Comparison of ENCODE assay signal across 28 cellular contexts in the genomic region with DNA sequence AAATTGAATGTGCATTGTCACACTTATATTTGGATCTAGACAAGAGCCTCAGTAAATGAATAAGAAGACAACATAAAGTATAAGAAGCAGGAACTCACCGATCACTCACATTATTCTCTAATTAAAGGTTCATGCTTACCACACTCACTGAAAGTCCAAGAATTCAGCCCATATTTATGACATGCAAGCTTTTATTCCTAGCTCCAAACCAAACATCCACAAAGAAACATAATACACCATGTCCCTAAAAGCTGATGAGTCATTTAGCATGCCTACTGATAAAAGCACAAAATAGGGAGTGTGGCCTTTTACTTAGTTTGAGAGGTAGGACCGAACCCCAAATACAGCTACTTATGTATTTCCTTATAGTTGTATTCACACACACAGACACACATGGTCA.
DNase-seq lines count a peak whose midpoint lies in the region; ATAC-seq, FAIRE-seq and TF ChIP-seq lines count a peak whose summit lies in the region.
"Had no signal": no experiment of that assay in that cellular context is flagged by ENCODE, and none has a peak within 500 bp of the region (broad histone marks: within the 10 kb centered on the region; RNA-seq: fewer than 3 reads in every experiment).

No MANE protein-coding gene starts in this region.

- no peaks in the 10 kb centered on the region for H3K27me3 Mint-ChIP-seq in activated naive CD8-positive, alpha-beta T cell treated with anti-CD3 and anti-CD28 coated beads for 36 hours
- H3K27me3 Mint-ChIP-seq in stimulated activated naive B cell treated with anti-CD40 and anti-IgM and Interleukin-4, amounts not matched to agents 10 μg/mL and 1 μg/mL and 100 μg/mL, for 72 hours = no peaks in the 10 kb centered on the region
- H3K27me3 Mint-ChIP-seq: activated naive CD4-positive, alpha-beta T cell treated with anti-CD3 and anti-CD28 coated beads, Interleukin-2, amount 10 ng/mL, durations not matched to agents 7 days and 5 days had no signal

- no peak overlapping the region for H3K27ac Mint-ChIP-seq in activated naive CD8-positive, alpha-beta T cell treated with anti-CD3 and anti-CD28 coated beads for 36 hours
- H3K27ac Mint-ChIP-seq in stimulated activated naive B cell treated with anti-CD40 and anti-IgM and Interleukin-4, amounts not matched to agents 10 μg/mL and 1 μg/mL and 100 μg/mL, for 72 hours = no peak overlapping the region
- H3K27ac Mint-ChIP-seq: activated naive CD4-positive, alpha-beta T cell treated with anti-CD3 and anti-CD28 coated beads, Interleukin-2, amount 10 ng/mL, durations not matched to agents 7 days and 5 days; activated T-helper 1 cell treated with anti-CD3 and anti-CD28 coated beads, Interleukin-12 subunit alpha, Interleukin-12 subunit beta, Interleukin-2, Interleukin-4 antibody, amounts not matched to agents 30 ng/mL and 10 ng/mL and 1 ng/mL, durations not matched to agents 14 hours and 24 hours and 36 hours; H9 had no signal

- H3K4me3 ChIP-seq in AG10803 (ENCODE audit: low read length) (no peak overlapping the region), bronchial epithelial cell (ENCODE audit: low read depth, low read length) (no peak overlapping the region), foreskin fibroblast (ENCODE audit: low read depth in 1 of 2, low read length in 2 of 2) (no peak overlapping the region)
- H3K4me3 ChIP-seq: BLaER1, heart left ventricle, MG63, prostate gland had no signal

- H3K27me3 ChIP-seq in bronchial epithelial cell (ENCODE audit: control insufficient read depth, insufficient read depth, low read length) = no peaks in the 10 kb centered on the region
- H3K27me3 ChIP-seq: BLaER1, heart left ventricle, MG63 had no signal

- FAIRE-seq in bronchial epithelial cell (lab: Jason Lieb, UNC) = no peak
- FAIRE-seq: A204.1, GM12892 had no signal

- ATAC-seq in stimulated activated naive B cell treated with anti-CD40 and anti-IgM and Interleukin-4, amounts not matched to agents 10 μg/mL and 1 μg/mL and 100 μg/mL, for 72 hours (replicated peaks) = no peak
- ATAC-seq: esophagus mucosa, heart left ventricle had no signal

- H3K36me3 Mint-ChIP-seq in activated naive CD8-positive, alpha-beta T cell treated with anti-CD3 and anti-CD28 coated beads for 36 hours = no peaks in the 10 kb centered on the region
- H3K36me3 Mint-ChIP-seq in stimulated activated naive B cell treated with anti-CD40 and anti-IgM and Interleukin-4, amounts not matched to agents 10 μg/mL and 1 μg/mL and 100 μg/mL, for 72 hours = no peaks in the 10 kb centered on the region
- H3K36me3 Mint-ChIP-seq: activated naive CD4-positive, alpha-beta T cell treated with anti-CD3 and anti-CD28 coated beads, Interleukin-2, amount 10 ng/mL, durations not matched to agents 7 days and 5 days had no signal

- TF ChIP-seq CTCF in AG10803 (conservative IDR thresholded peaks at IDR 0.05; ENCODE audit: low read length) (no peak), bronchial epithelial cell (IDR thresholded peaks at IDR 0.05; ENCODE audit: insufficient read depth, low read length, severe bottlenecking) (no peak), foreskin fibroblast (IDR thresholded peaks at IDR 0.05; ENCODE audit: low read depth, low read length) (no peak)

- H3K4me3 Mint-ChIP-seq in activated naive CD8-positive, alpha-beta T cell treated with anti-CD3 and anti-CD28 coated beads for 36 hours = no peak overlapping the region
- H3K4me3 Mint-ChIP-seq in stimulated activated naive B cell treated with anti-CD40 and anti-IgM and Interleukin-4, amounts not matched to agents 10 μg/mL and 1 μg/mL and 100 μg/mL, for 72 hours = no peak overlapping the region
- H3K4me3 Mint-ChIP-seq: activated naive CD4-positive, alpha-beta T cell treated with anti-CD3 and anti-CD28 coated beads, Interleukin-2, amount 10 ng/mL, durations not matched to agents 7 days and 5 days; activated T-helper 1 cell treated with anti-CD3 and anti-CD28 coated beads, Interleukin-12 subunit alpha, Interleukin-12 subunit beta, Interleukin-2, Interleukin-4 antibody, amounts not matched to agents 30 ng/mL and 10 ng/mL and 1 ng/mL, durations not matched to agents 14 hours and 24 hours and 36 hours; H9 had no signal

- DNase-seq in AG10803 (ENCODE audit: low read depth) = peak; percentile 3
- DNase-seq in M059J (ENCODE audit: low read depth) = peak; percentile 37
- peak; percentile 1 for DNase-seq in bronchial epithelial cell (ENCODE audit: low read depth)
- DNase-seq in foreskin fibroblast = peak; percentile 41 to 66
- no peak for DNase-seq in activated naive CD8-positive, alpha-beta T cell treated with anti-CD3 and anti-CD28 coated beads for 36 hours
- DNase-seq in stimulated activated naive B cell treated with anti-CD40 and anti-IgM and Interleukin-4, amounts not matched to agents 10 μg/mL and 1 μg/mL and 100 μg/mL, for 72 hours = no peak
- no peak for DNase-seq in DMS53 treated with DMSO at 0.1 percent for 48 hours (lab: John Stamatoyannopoulos, UW; ENCODE audit: unreplicated experiment)
- no peak for DNase-seq in inferior parietal cortex (ENCODE audit: extremely low spot score)
- DNase-seq: activated naive CD4-positive, alpha-beta T cell treated with anti-CD3 and anti-CD28 coated beads, Interleukin-2, amount 10 ng/mL, durations not matched to agents 7 days and 5 days; anterior cingulate cortex; COR-L47; DND-41; effector CD8-positive, alpha-beta T cell; H9; heart left ventricle; MG63; NCI-H2029 treated with DMSO at 0.1 percent for 48 hours; NCI-H226; NCI-H82; stimulated activated CD4-positive, alpha-beta T cell treated with anti-CD3 and anti-CD28 coated beads, Interleukin-1b, Interleukin-23, amount 100 ng/mL, for 48 hours; T-helper 9 cell; WERI-Rb-1 had no signal

- no peaks in the 10 kb centered on the region for H3K4me1 Mint-ChIP-seq in activated naive CD8-positive, alpha-beta T cell treated with anti-CD3 and anti-CD28 coated beads for 36 hours
- H3K4me1 Mint-ChIP-seq in stimulated activated naive B cell treated with anti-CD40 and anti-IgM and Interleukin-4, amounts not matched to agents 10 μg/mL and 1 μg/mL and 100 μg/mL, for 72 hours = no peaks in the 10 kb centered on the region
- H3K4me1 Mint-ChIP-seq: activated naive CD4-positive, alpha-beta T cell treated with anti-CD3 and anti-CD28 coated beads, Interleukin-2, amount 10 ng/mL, durations not matched to agents 7 days and 5 days had no signal

- H3K9me3 Mint-ChIP-seq in activated naive CD8-positive, alpha-beta T cell treated with anti-CD3 and anti-CD28 coated beads for 36 hours = peaks cover 6% of the 10 kb centered on the region
- H3K9me3 Mint-ChIP-seq in stimulated activated naive B cell treated with anti-CD40 and anti-IgM and Interleukin-4, amounts not matched to agents 10 μg/mL and 1 μg/mL and 100 μg/mL, for 72 hours = peaks cover 2 to 4% of the 10 kb centered on the region in 2 donors
- H3K9me3 Mint-ChIP-seq: H9 had no signal

- no peaks in the 10 kb centered on the region for H3K36me3 ChIP-seq in bronchial epithelial cell (ENCODE audit: control insufficient read depth, insufficient read depth, low read length)
- H3K36me3 ChIP-seq: BLaER1, heart left ventricle, MG63, prostate gland, WERI-Rb-1 had no signal

Comparison
In these comparisons a context has a peak if more than half of its experiments do, and no peak if none do; other contexts are left out.
1. DNase-seq: peak in AG10803 (single experiment), M059J (single experiment), bronchial epithelial cell (single experiment) and foreskin fibroblast (2 of 2); none in activated naive CD8-positive, alpha-beta T cell treated with anti-CD3 and anti-CD28 coated beads for 36 hours (single experiment), stimulated activated naive B cell treated with anti-CD40 and anti-IgM and Interleukin-4, amounts not matched to agents 10 μg/mL and 1 μg/mL and 100 μg/mL, for 72 hours (single experiment), DMS53 treated with DMSO at 0.1 percent for 48 hours (single experiment) and inferior parietal cortex (single experiment).